Comparison of ENCODE assay signal across 18 cellular contexts in genomic region chr9:112664541-112664940, GRCh38. TPM values are rescaled to one million over a fixed set of nuclear protein-coding genes. Genes with fewer than 3 reads are reported as not detected.
DNase-seq lines count a peak whose midpoint lies in the region; ATAC-seq and TF ChIP-seq lines count a peak whose summit lies in the region.
"Had no signal": no experiment of that assay in that cellular context is flagged by ENCODE, and none has a peak within 500 bp of the region (broad histone marks: within the 10 kb centered on the region; RNA-seq: fewer than 3 reads in every experiment).

No MANE protein-coding gene starts in this region.

- no peak overlapping the region for H2AFZ ChIP-seq in IMR-90 (replicated peaks; ENCODE audit: low read length, poor library complexity)
- no peak overlapping the region for H2AFZ ChIP-seq in osteoblast (ENCODE audit: low read length)

- no peak overlapping the region for H2AK5ac ChIP-seq in IMR-90 (ENCODE audit: low read depth, low read length)

- H3K9me1 ChIP-seq in IMR-90 (ENCODE audit: insufficient read depth, low read length), result no peaks in the 10 kb centered on the region

- H3K4me2 ChIP-seq in IMR-90 (ENCODE audit: low read depth, low read length), result no peak overlapping the region
- H3K4me2 ChIP-seq in osteoblast (ENCODE audit: insufficient read depth, low read length), result peak overlapping the region; percentile 24

- BruUV-seq in IMR-90 (replicated peaks; lab: Mats Ljungman, UMichigan), result no TSS peak

- H3K4me1 ChIP-seq in IMR-90 (ENCODE audit: control insufficient read depth, insufficient read depth, low read length), result no peaks in the 10 kb centered on the region
- H3K4me1 ChIP-seq in osteoblast (ENCODE audit: insufficient read depth, low read length), result peaks cover 10% of the 10 kb centered on the region
- H3K4me1 ChIP-seq: BE2C had no signal

- no peak overlapping the region for H2BK15ac ChIP-seq in IMR-90 (ENCODE audit: low read depth, low read length)

- H3K4ac ChIP-seq in IMR-90 (ENCODE audit: low read depth, low read length), result no peak overlapping the region

- no peak overlapping the region for H4K5ac ChIP-seq in IMR-90 (ENCODE audit: low read depth, low read length)

- no CpG with 5 or more reads among the region's 3 CpGs for WGBS in IMR-90 (ENCODE audit: extremely low coverage in 2 of 2, insufficient read length in 1 of 2), 2 experiments

- POLR2A ChIA-PET in IMR-90 (lab: Charles Lee; ENCODE audit: unreplicated experiment), result no interaction called here

- H2AK9ac ChIP-seq in IMR-90 (replicated peaks; ENCODE audit: low read depth, low read length, poor library complexity), result no peak overlapping the region

- H2BK20ac ChIP-seq in IMR-90 (ENCODE audit: low read depth, low read length), result 0 out of 2 replicates have a peak overlapping the region, but pooled peaks have one; percentile 21

- H2BK5ac ChIP-seq in IMR-90 (ENCODE audit: low read depth, low read length, poor library complexity, severe bottlenecking), result no peak overlapping the region

- H3K14ac ChIP-seq in IMR-90 (replicated peaks; ENCODE audit: low read depth, low read length), result no peak overlapping the region

- intact Hi-C loops in IMR-90 (cut with micrococcal nuclease), result no loop called here

- H3K23ac ChIP-seq in IMR-90 (ENCODE audit: low read depth, low read length), result no peak overlapping the region

- in situ Hi-C loops in IMR-90 (cut with MboI; ENCODE audit: low sequenced_read_pairs), result no loop called here
- in situ Hi-C loops in astrocyte of the spinal cord (cut with HindIII; ENCODE audit: low sequenced_read_pairs), result no loop called here

- H3K79me2 ChIP-seq in osteoblast (ENCODE audit: insufficient read depth, low read length), result no peaks in the 10 kb centered on the region

- no peak for TF ChIP-seq CTCF in AG09309 (IDR thresholded peaks at IDR 0.05; ENCODE audit: control insufficient read depth, insufficient read depth, low read depth, low read length, missing control alignments)
- no peak for TF ChIP-seq CTCF in IMR-90 (conservative IDR thresholded peaks at IDR 0.05; ENCODE audit: low read depth, low read length)
- TF ChIP-seq CTCF in astrocyte of the spinal cord (IDR thresholded peaks at IDR 0.05; ENCODE audit: low read depth, low read length), result no peak
- no peak for TF ChIP-seq CTCF in osteoblast (IDR thresholded peaks at IDR 0.05; ENCODE audit: extremely low read depth, low read depth, low read length)

- H3K27me3 ChIP-seq in IMR-90 (ENCODE audit: control insufficient read depth, insufficient read depth, low read length) (no peaks in the 10 kb centered on the region; the same call in 1 of the 2 replicates), osteoblast (ENCODE audit: insufficient read depth, low read length) (no peaks in the 10 kb centered on the region)
- H3K27me3 ChIP-seq: BE2C had no signal

- no peak overlapping the region for H3K9ac ChIP-seq in IMR-90 (ENCODE audit: low read depth, low read length)

- H3K79me1 ChIP-seq in IMR-90 (ENCODE audit: low read depth in 1 of 2, low read length in 2 of 2), result no peaks in the 10 kb centered on the region

- no peak for TF ChIP-seq RAD21 in IMR-90 (IDR thresholded peaks at IDR 0.05; ENCODE audit: low read length)

- H4K91ac ChIP-seq in IMR-90 (ENCODE audit: insufficient read depth, low read depth, low read length), result no peak overlapping the region

- CTCF ChIA-PET in IMR-90 (lab: Yijun Ruan, JAX), result no interaction called here

- H4K20me1 ChIP-seq in IMR-90 (ENCODE audit: insufficient read depth, low read length), result no peaks in the 10 kb centered on the region
- no peaks in the 10 kb centered on the region for H4K20me1 ChIP-seq in osteoblast (ENCODE audit: insufficient read depth, low read length)

- DNase-seq in AG09309 (ENCODE audit: low read depth) (peak; percentile 11), IMR-90 (no peak), astrocyte of the spinal cord (ENCODE audit: low read depth, low spot score) (peak; percentile 4), osteoblast (ENCODE audit: insufficient read length, low spot score, missing footprints) (peak; percentile 86), midbrain (lab: John Stamatoyannopoulos, UW) (no peak), NCI-H2107 treated with DMSO at 0.1 percent for 48 hours (lab: John Stamatoyannopoulos, UW; ENCODE audit: unreplicated experiment) (no peak), NOMO-1 treated with dmso at 0.1 percent for 144 hours (lab: John Stamatoyannopoulos, UW; ENCODE audit: unreplicated experiment) (no peak)
- DNase-seq in stimulated activated naive CD4-positive, alpha-beta T cell (lab: John Stamatoyannopoulos, UW), result no peak
- DNase-seq: 8988T; ACHN; BE2C; CD4-positive, alpha-beta memory T cell; DMS153; DMS79 treated with DMSO at 0.1 percent for 48 hours; GF-D8 had no signal

- ATAC-seq in IMR-90 (ENCODE audit: low read depth), result no peak
- ATAC-seq: HCT116, HepG2 had no signal

- no peaks in the 10 kb centered on the region for H3K9me3 ChIP-seq in IMR-90 (ENCODE audit: control insufficient read depth, insufficient read depth, low read length)
- H3K9me3 ChIP-seq in osteoblast (ENCODE audit: low read depth, low read length), result no peaks in the 10 kb centered on the region
- H3K9me3 ChIP-seq: BE2C had no signal

- H3K4me3 ChIP-seq in AG09309 (ENCODE audit: control insufficient read depth, low read depth, low read length), result no peak overlapping the region
- no peak overlapping the region for H3K4me3 ChIP-seq in IMR-90 (ENCODE audit: insufficient read depth, low read depth, low read length)
- H3K4me3 ChIP-seq in astrocyte of the spinal cord (ENCODE audit: low read depth, low read length), result no peak overlapping the region
- no peak overlapping the region for H3K4me3 ChIP-seq in osteoblast (ENCODE audit: insufficient read depth, low read length)

- no peak overlapping the region for H3K18ac ChIP-seq in IMR-90 (ENCODE audit: low read depth, low read length)

- TF ChIP-seq POLR2A in IMR-90 (IDR thresholded peaks at IDR 0.05; ENCODE audit: low read depth, low read length), result no peak

- dilution Hi-C loops in IMR-90 (cut with HindIII; ENCODE audit: low sequenced_read_pairs, unreplicated experiment), result no loop called here

- no peak overlapping the region for H3K56ac ChIP-seq in IMR-90 (ENCODE audit: extremely low read depth, insufficient read depth, low read length)

- H3K27ac ChIP-seq in IMR-90 (ENCODE audit: insufficient read depth, low read length) (no peak overlapping the region), osteoblast (ENCODE audit: low read depth, low read length) (no peak overlapping the region)
- H3K27ac ChIP-seq: C4-2B had no signal

- no peak overlapping the region for H4K8ac ChIP-seq in IMR-90 (ENCODE audit: low read depth in 2 of 2, low read length in 2 of 2)

- no peaks in the 10 kb centered on the region for H3K36me3 ChIP-seq in IMR-90 (ENCODE audit: control insufficient read depth, insufficient read depth, low read length)
- no peaks in the 10 kb centered on the region for H3K36me3 ChIP-seq in osteoblast (ENCODE audit: insufficient read depth, low read length)
- H3K36me3 ChIP-seq: BE2C had no signal

- H2BK120ac ChIP-seq in IMR-90 (ENCODE audit: low read depth, low read length), result no peak overlapping the region

TF ChIP-seq in IMR-90, 13 proteins besides CTCF, POLR2A, EP300 and RAD21:
- TF ChIP-seq SMC3 (IDR thresholded peaks at IDR 0.05; ENCODE audit: low read depth, low read length), result no peak
- TF ChIP-seq NFE2L2 (IDR thresholded peaks at IDR 0.05; ENCODE audit: low read depth, low read length), result no peak
- no peak for TF ChIP-seq MAZ (IDR thresholded peaks at IDR 0.05; ENCODE audit: borderline replicate concordance, low read depth, low read length)
- TF ChIP-seq RCOR1 (IDR thresholded peaks at IDR 0.05; ENCODE audit: insufficient replicate concordance, low read length), result no peak
- TF ChIP-seq CEBPB (IDR thresholded peaks at IDR 0.05; ENCODE audit: low read depth, low read length), result no peak

RNA-seq across cellular contexts. Expression of gene INIP, which starts 53.4 kb away (rescaled TPM):
- total RNA-seq in IMR-90 (2012; rRNA removed), result 15.4 and 23.3 TPM in 2 replicates
- 10.7 and 11.1 TPM in 2 replicates for polyA plus RNA-seq in IMR-90 (2012; rRNA removed)
- polyA plus RNA-seq in IMR-90 (2012; cell fraction: cytosol; rRNA removed), result 2.2 and 4.5 TPM in 2 replicates
- polyA plus RNA-seq in IMR-90 (2012; cell fraction: nucleus; rRNA removed; ENCODE audit: low replicate concordance), result 0.74 and 3.5 TPM in 2 replicates
- total RNA-seq in osteoblast, result 15.6 and 16.8 TPM in 2 replicates

Comparison
In these comparisons a context has a peak if more than half of its experiments do, and no peak if none do; other contexts are left out.
1. DNase-seq: peak in AG09309 (single experiment), astrocyte of the spinal cord (single experiment) and osteoblast (single experiment); none in IMR-90 (single experiment), midbrain (single experiment), NCI-H2107 treated with DMSO at 0.1 percent for 48 hours (single experiment), NOMO-1 treated with dmso at 0.1 percent for 144 hours (single experiment) and stimulated activated naive CD4-positive, alpha-beta T cell (0 of 6).